Comparison of ENCODE assay signal across 1 cellular context in the genomic region with DNA sequence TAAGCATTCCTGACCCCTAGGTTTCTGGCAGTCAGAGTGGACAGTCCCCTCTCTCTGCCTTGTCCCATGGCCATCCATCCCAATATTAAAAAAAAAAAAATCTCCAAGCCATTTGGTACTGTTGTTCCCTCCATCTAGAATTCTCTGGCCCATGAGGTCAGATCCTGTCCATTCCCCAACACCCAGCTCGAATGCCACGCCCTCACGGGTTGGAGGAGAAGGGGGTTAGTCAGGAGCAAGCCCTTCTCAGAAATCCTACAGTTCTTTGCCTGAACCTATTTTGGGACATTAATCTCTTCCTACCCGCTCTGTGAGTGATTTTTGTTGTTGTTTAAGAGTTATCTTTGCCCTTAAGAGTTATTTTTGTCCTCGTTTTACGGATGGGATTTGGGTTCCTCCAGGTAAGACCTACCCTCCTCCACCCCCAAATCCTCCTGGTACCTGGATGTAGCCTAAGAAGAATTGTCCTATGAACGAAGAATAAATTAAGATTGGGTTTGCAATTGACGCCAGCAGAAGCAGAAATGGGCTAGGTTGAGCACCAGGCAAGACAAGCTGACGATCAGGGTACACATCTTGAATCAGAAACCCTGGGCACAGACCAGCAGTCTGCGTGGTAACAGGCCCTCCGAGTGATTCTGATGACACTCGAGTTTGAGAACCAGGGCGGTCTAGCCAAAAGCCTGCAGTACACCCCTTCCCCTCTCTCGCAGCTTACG.
TF ChIP-seq lines count a peak whose summit lies in the region.

No MANE protein-coding gene starts in this region.

TF ChIP-seq in IMR-90, 13 proteins besides CTCF, POLR2A, EP300 and RAD21 (continued from another document):
- TF ChIP-seq, protein P1, sequence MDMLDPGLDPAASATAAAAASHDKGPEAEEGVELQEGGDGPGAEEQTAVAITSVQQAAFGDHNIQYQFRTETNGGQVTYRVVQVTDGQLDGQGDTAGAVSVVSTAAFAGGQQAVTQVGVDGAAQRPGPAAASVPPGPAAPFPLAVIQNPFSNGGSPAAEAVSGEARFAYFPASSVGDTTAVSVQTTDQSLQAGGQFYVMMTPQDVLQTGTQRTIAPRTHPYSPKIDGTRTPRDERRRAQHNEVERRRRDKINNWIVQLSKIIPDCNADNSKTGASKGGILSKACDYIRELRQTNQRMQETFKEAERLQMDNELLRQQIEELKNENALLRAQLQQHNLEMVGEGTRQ (IDR thresholded peaks at IDR 0.05; ENCODE audit: low read depth, low read length), result no peak
- TF ChIP-seq CHD1 (IDR thresholded peaks at IDR 0.05; ENCODE audit: low read depth, low read length), result no peak
- TF ChIP-seq MAFK (IDR thresholded peaks at IDR 0.05; ENCODE audit: low read depth, low read length), result no peak
